In the genomic region with DNA sequence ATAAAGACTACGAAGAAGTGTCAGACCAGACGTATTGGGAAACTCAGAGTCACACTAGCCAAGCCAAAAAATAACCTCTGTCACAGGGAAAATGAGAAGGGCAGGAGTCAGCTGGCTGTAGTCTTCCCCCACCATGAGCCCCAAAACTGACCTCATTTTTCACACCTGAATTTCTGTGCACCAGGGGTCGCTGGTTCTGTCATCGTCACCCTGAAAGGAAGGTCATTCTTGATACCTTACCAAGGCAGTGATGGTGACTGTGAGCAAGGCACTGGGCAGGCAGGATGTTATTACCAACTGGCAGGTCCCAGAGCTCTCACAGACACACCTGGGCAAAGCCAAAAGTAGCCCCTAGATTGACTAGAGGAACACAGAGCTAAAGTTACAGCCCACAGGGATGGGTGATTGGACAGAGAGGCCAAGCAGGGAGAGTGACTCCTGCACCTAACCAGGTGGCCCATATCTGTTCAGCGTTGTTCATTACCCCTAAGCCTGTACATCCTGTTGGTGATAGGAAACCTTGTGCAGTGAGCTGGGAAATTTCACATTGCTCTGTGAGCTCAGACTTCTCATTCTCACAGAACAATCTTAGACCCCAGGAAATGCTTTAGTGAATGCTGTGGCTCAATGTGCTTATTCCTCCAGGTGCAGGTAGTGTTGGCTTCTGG, we compare ENCODE assay signal across 25 cellular contexts. TPM values are rescaled to one million over a fixed set of nuclear protein-coding genes. Genes with fewer than 3 reads are reported as not detected.
DNase-seq lines count a peak whose midpoint lies in the region; ATAC-seq lines count a peak whose summit lies in the region.
"Had no signal": no experiment of that assay in that cellular context is flagged by ENCODE, and none has a peak within 500 bp of the region (broad histone marks: within the 10 kb centered on the region; RNA-seq: fewer than 3 reads in every experiment).

No MANE protein-coding gene starts in this region.

- H3K79me1 ChIP-seq in mesendoderm (ENCODE audit: low read length), result no peaks in the 10 kb centered on the region

- H3K18ac ChIP-seq in mesendoderm (ENCODE audit: low read length), result no peak overlapping the region

- no CpG with 5 or more reads among the region's 5 CpGs for WGBS in mesendoderm (ENCODE audit: extremely low coverage, insufficient coverage, low lambda C conversion rate)

- H3K36me3 ChIP-seq in mesendoderm (ENCODE audit: control insufficient read depth, insufficient read depth, low read length) (no peaks in the 10 kb centered on the region), H7 (replicated peaks; ENCODE audit: control insufficient read depth, insufficient read depth, low read length) (no peaks in the 10 kb centered on the region)
- H3K36me3 ChIP-seq: esophagus muscularis mucosa had no signal

- H3K27me3 ChIP-seq in mesendoderm (ENCODE audit: insufficient read depth, low read length, poor library complexity) (no peaks in the 10 kb centered on the region), H7 (ENCODE audit: control insufficient read depth, insufficient read depth, low read length) (no peaks in the 10 kb centered on the region)
- H3K27me3 ChIP-seq: esophagus muscularis mucosa had no signal

- H3K27ac ChIP-seq in mesendoderm (ENCODE audit: low read depth, low read length), result no peak overlapping the region
- H3K27ac ChIP-seq: 22Rv1, esophagus muscularis mucosa had no signal

- H4K5ac ChIP-seq in mesendoderm (ENCODE audit: low read length), result no peak overlapping the region

- no peak overlapping the region for H3K4me2 ChIP-seq in mesendoderm (ENCODE audit: low read length)

- no peaks in the 10 kb centered on the region for H3K79me2 ChIP-seq in mesendoderm (ENCODE audit: control insufficient read depth, insufficient read depth, low read length)

- H3K4me3 ChIP-seq in mesendoderm (ENCODE audit: low read length), result no peak overlapping the region
- H3K4me3 ChIP-seq in H7 (ENCODE audit: insufficient read depth, low read depth, low read length), result no peak overlapping the region
- H3K4me3 ChIP-seq: esophagus muscularis mucosa had no signal

- peaks cover 4% of the 10 kb centered on the region for H3K4me1 ChIP-seq in mesendoderm (ENCODE audit: control insufficient read depth, low read depth, low read length)
- H3K4me1 ChIP-seq: esophagus muscularis mucosa had no signal

- ATAC-seq in GM19351 (IDR thresholded peaks at IDR 0.05; ENCODE audit: unreplicated experiment) (peak; percentile 51), HG03354 (IDR thresholded peaks at IDR 0.05; ENCODE audit: poor library complexity, severe bottlenecking, unreplicated experiment) (peak; percentile 69)
- ATAC-seq: T-cell had no signal

- H2BK120ac ChIP-seq in mesendoderm (ENCODE audit: low read depth, low read length), result no peak overlapping the region

- H4K8ac ChIP-seq in mesendoderm (ENCODE audit: low read depth, low read length), result no peak overlapping the region

- H2BK5ac ChIP-seq in mesendoderm (ENCODE audit: low read length), result no peak overlapping the region

- peak; percentile 8 for DNase-seq in DMS53 (lab: John Stamatoyannopoulos, UW)
- DNase-seq in DMS53 treated with DMSO at 0.1 percent for 48 hours (lab: John Stamatoyannopoulos, UW; ENCODE audit: unreplicated experiment), result no peak
- peak; percentile 8 for DNase-seq in mesendoderm
- no peak for DNase-seq in central memory CD4-positive, alpha-beta T cell
- DNase-seq in germinal center (ENCODE audit: low spot score), result no peak
- no peak for DNase-seq in H7
- DNase-seq: activated CD4-positive, alpha-beta T cell treated with anti-CD3 and anti-CD28 coated beads, Interleukin-2, amount 50 U/mL, for 1 hour; activated CD8-positive, alpha-beta memory T cell treated with anti-CD3 and anti-CD28 coated beads, Interleukin-2, amount 50 U/mL, for 4 hours; activated naive CD8-positive, alpha-beta T cell treated with anti-CD3 and anti-CD28 coated beads, Interleukin-2, amount 10 ng/mL, durations not matched to agents 7 days and 5 days; Calu3; effector CD4-positive, alpha-beta T cell; EL; NCI-H524 treated with DMSO at 0.1 percent for 48 hours; nucleus accumbens; SHP77; stimulated activated CD4-positive, alpha-beta T cell treated with anti-CD3 and anti-CD28 coated beads, Interleukin-4, amount 100 ng/mL, for 1 hour; T-cell; trophoblast cell had no signal

- no peak overlapping the region for H2BK15ac ChIP-seq in mesendoderm (replicated peaks; ENCODE audit: low read depth)

- no peak overlapping the region for H2AK5ac ChIP-seq in mesendoderm (ENCODE audit: low read length)

- H3K56ac ChIP-seq in mesendoderm (ENCODE audit: low read length), result no peak overlapping the region

- H3K23ac ChIP-seq in mesendoderm (ENCODE audit: low read length), result no peak overlapping the region

- H3K4ac ChIP-seq in mesendoderm (ENCODE audit: low read depth, low read length), result no peak overlapping the region

- no peak overlapping the region for H3K9ac ChIP-seq in mesendoderm (ENCODE audit: low read length)

RNA-seq across cellular contexts. Expression of a gene that starts 32.3 kb away (rescaled TPM):
- polyA plus RNA-seq in mesendoderm (2013, experiment 1 of 2), result not detected
- not detected for polyA plus RNA-seq in mesendoderm (2013, experiment 2 of 2)
- total RNA-seq in H7 (2014; rRNA removed; shearing (Covaris generic)), result 0.03 and 0.07 TPM in 2 replicates
- total RNA-seq: activated naive CD8-positive, alpha-beta T cell treated with anti-CD3 and anti-CD28 coated beads, Interleukin-2, amount 10 ng/mL, durations not matched to agents 7 days and 5 days; Calu3; chondrocyte; esophagus muscularis mucosa; kidney epithelial cell; myocyte had no signal

RNA-seq across cellular contexts. Expression of a gene that starts 44.7 kb away (rescaled TPM):
- polyA plus RNA-seq in mesendoderm (2013, experiment 1 of 2), result not detected
- not detected for polyA plus RNA-seq in mesendoderm (2013, experiment 2 of 2)
- total RNA-seq in H7 (2014; rRNA removed; shearing (Covaris generic)), result not detected in 2 replicates
- total RNA-seq: activated naive CD8-positive, alpha-beta T cell treated with anti-CD3 and anti-CD28 coated beads, Interleukin-2, amount 10 ng/mL, durations not matched to agents 7 days and 5 days; Calu3; chondrocyte; esophagus muscularis mucosa; kidney epithelial cell; myocyte; T-cell had no signal

RNA-seq across cellular contexts. Expression of a gene that starts 56.1 kb away (rescaled TPM):
- polyA plus RNA-seq in mesendoderm (2013, experiment 1 of 2), result not detected
- polyA plus RNA-seq in mesendoderm (2013, experiment 2 of 2), result not detected
- not detected in 2 replicates for total RNA-seq in H7 (2014; rRNA removed; shearing (Covaris generic))
- total RNA-seq: activated naive CD8-positive, alpha-beta T cell treated with anti-CD3 and anti-CD28 coated beads, Interleukin-2, amount 10 ng/mL, durations not matched to agents 7 days and 5 days; chondrocyte; esophagus muscularis mucosa; kidney epithelial cell; myocyte had no signal

Comparison
In these comparisons a context has a peak if more than half of its experiments do, and no peak if none do; other contexts are left out.
1. DNase-seq: peak in DMS53 (single experiment) and mesendoderm (single experiment); none in DMS53 treated with DMSO at 0.1 percent for 48 hours (single experiment), central memory CD4-positive, alpha-beta T cell (single experiment), germinal center (single experiment) and H7 (single experiment).